27 cellular contexts compared by ENCODE assay signal in genomic region chr10:129581836-129582235, GRCh38.
"Had no signal": no experiment of that assay in that cellular context is flagged by ENCODE, and none has a peak within 500 bp of the region (broad histone marks: within the 10 kb centered on the region; RNA-seq: fewer than 3 reads in every experiment).

No MANE protein-coding gene starts in this region.

- H3K36me3 ChIP-seq: neutrophil, ovary, right lobe of liver, sigmoid colon, suprapubic skin, transverse colon, upper lobe of right lung, uterus had no signal

- H2AFZ ChIP-seq: parathyroid adenoma had no signal

- H3K79me2 ChIP-seq: parathyroid adenoma had no signal

- H3K9ac ChIP-seq: parathyroid adenoma had no signal

- H3K27me3 ChIP-seq: neutrophil, ovary, right lobe of liver, sigmoid colon, suprapubic skin, testis, tibial artery, transverse colon, upper lobe of right lung, uterus had no signal

- H3K27ac ChIP-seq: neutrophil, ovary, parathyroid adenoma, psoas muscle, right lobe of liver, sigmoid colon, suprapubic skin, testis, tibial artery, transverse colon, upper lobe of right lung, uterus had no signal

- FAIRE-seq: small intestine had no signal

- H3K4me1 ChIP-seq: parathyroid adenoma, psoas muscle, right lobe of liver, sigmoid colon, suprapubic skin, testis, tibial artery, transverse colon, upper lobe of right lung, uterus had no signal

- DNase-seq: naive thymus-derived CD8-positive, alpha-beta T cell; nephron progenitor cell; nucleus accumbens; ovary; psoas muscle; right cardiac atrium; right lobe of liver; sigmoid colon; small intestine; stimulated activated CD4-positive, alpha-beta T cell treated with anti-CD3 and anti-CD28 coated beads, Interleukin-1b, Interleukin-23, amount 100 ng/mL, for 48 hours; stimulated activated CD4-positive, alpha-beta T cell treated with anti-CD3 and anti-CD28 coated beads, Interleukin-4, amount 100 ng/mL, for 1 hour; stimulated activated CD4-positive, alpha-beta T cell treated with anti-CD3 and anti-CD28 coated beads, Interleukin-4, amount 100 ng/mL, for 4 hours; stimulated activated CD8-positive, alpha-beta memory T cell treated with anti-CD3 and anti-CD28 coated beads, Interleukin-4, amount 100 ng/mL, for 48 hours; stimulated activated naive CD4-positive, alpha-beta T cell; stimulated activated naive CD8-positive, alpha-beta T cell treated with anti-CD3 and anti-CD28 coated beads, Interleukin-15, amount 100 ng/mL, for 72 hours; stimulated activated naive CD8-positive, alpha-beta T cell treated with anti-CD3 and anti-CD28 coated beads, Interleukin-15, Interleukin-2, amounts not matched to agents 100 U/mL and 50 U/mL, for 24 hours; substantia nigra; testis; tibial artery; transverse colon; upper lobe of right lung; uterus had no signal

- ATAC-seq: naive thymus-derived CD8-positive, alpha-beta T cell; natural killer cell treated with Interleukin-12 subunit alpha and Interleukin-12 subunit beta and Interleukin-15 and Interleukin-18, amount 100 ng/mL, for 72 hours; psoas muscle; right cardiac atrium; right lobe of liver; stimulated activated memory B cell treated with anti-CD40 and anti-IgM and Interleukin-4, amounts not matched to agents 10 μg/mL and 1 μg/mL and 100 μg/mL, for 72 hours; stimulated activated naive CD8-positive, alpha-beta T cell treated with anti-CD3 and anti-CD28 coated beads, Interleukin-15, amount 100 ng/mL, for 72 hours; stimulated activated naive CD8-positive, alpha-beta T cell treated with anti-CD3 and anti-CD28 coated beads, Interleukin-15, Interleukin-2, amounts not matched to agents 100 U/mL and 50 U/mL, for 24 hours; upper lobe of right lung had no signal

- H3K9me3 ChIP-seq: ovary, testis, uterus had no signal

- H3K4me3 ChIP-seq: ovary, psoas muscle, right lobe of liver, sigmoid colon, suprapubic skin, testis, tibial artery, transverse colon, upper lobe of right lung, uterus had no signal
